In the genomic region with DNA sequence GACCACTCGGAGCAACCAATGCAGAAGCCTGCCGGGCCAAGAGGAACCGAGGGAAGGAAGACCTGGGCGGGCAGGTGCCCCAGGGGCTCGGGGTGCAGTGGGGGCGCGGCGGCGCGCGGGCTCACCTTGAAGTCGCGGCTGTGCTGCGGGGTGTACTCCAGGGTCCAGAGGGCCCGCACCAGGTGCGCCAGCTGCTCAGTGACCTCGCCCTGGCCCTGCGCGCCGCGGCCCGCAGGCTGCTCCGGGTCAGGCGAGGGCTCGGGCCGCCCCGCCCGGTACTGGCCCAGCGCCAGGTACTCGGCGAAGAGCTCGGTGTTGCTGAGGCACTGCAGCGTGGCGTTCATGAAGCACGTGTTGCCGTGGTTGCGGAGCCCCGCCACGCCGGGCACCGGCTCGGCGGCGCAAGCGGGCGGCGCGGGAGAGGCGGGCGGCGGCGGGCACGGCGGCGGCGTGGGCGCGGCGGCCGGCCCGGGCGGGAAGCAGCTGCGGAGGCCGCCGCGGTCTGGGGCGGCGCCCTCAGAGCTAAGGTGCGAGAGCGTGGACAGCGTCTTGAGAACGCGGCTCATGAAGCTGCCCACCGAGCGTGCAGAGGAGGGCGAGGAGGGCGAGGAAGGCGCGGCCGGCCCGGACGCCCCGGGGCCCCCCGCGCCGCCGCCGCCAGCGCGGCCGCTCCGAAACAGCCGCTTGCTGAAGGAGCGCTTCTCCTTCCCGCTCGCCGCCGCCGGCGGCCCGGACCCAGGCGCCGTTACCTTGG, we compare ENCODE assay signal across 8 cellular contexts. TPM values are rescaled to one million over a fixed set of nuclear protein-coding genes. Genes with fewer than 3 reads are reported as not detected.
DNase-seq lines count a peak whose midpoint lies in the region; ATAC-seq and TF ChIP-seq lines count a peak whose summit lies in the region.

No MANE protein-coding gene starts in this region.

- BruUV-seq in Calu3 (replicated peaks; lab: Mats Ljungman, UMichigan), result no TSS peak

- CTCF ChIA-PET in Calu3 (lab: Charles Lee), result interaction anchor here (0.9 kb wide), 1 partner anchor 15 kb away, joined by 4 read pairs; no protein-coding TSS in a partner anchor

- H3K36me3 ChIP-seq in HUES48 (ENCODE audit: control insufficient read depth, insufficient read depth, low read length), result no peaks in the 10 kb centered on the region
- no peaks in the 10 kb centered on the region for H3K36me3 ChIP-seq in iPS-15b (ENCODE audit: control insufficient read depth, insufficient read depth, low read length)
- no peaks in the 10 kb centered on the region for H3K36me3 ChIP-seq in skeletal muscle satellite cell (ENCODE audit: insufficient read depth, low read length)

- H3K27ac ChIP-seq in HUES48 (ENCODE audit: low read depth, low read length), result no peak overlapping the region

- H3K27ac Mint-ChIP-seq in Calu3 (ENCODE audit: unreplicated experiment), result peak overlapping the region; percentile 96

- no peak for TF ChIP-seq CTCF in Calu3 (IDR thresholded peaks at IDR 0.05; ENCODE audit: unreplicated experiment)
- no peak for TF ChIP-seq CTCF in astrocyte of the spinal cord (IDR thresholded peaks at IDR 0.05; ENCODE audit: low read depth, low read length)

- DNase-seq in Calu3 (peak; percentile 79), T-helper 22 cell (ENCODE audit: low read depth) (peak; percentile 46), astrocyte of the spinal cord (ENCODE audit: low read depth, low spot score) (peak; percentile 29), NCI-H524 treated with DMSO at 0.1 percent for 48 hours (lab: John Stamatoyannopoulos, UW) (no peak)

- no peaks in the 10 kb centered on the region for H3K9me3 Mint-ChIP-seq in Calu3 (ENCODE audit: low read depth, unreplicated experiment)

- peaks cover 22% of the 10 kb centered on the region for H3K27me3 Mint-ChIP-seq in Calu3 (ENCODE audit: unreplicated experiment)

- H3K4me3 ChIP-seq in HUES48 (ENCODE audit: low read depth, low read length), result peak overlapping the region; percentile 86
- peak overlapping the region; percentile 55 for H3K4me3 ChIP-seq in astrocyte of the spinal cord (ENCODE audit: low read depth, low read length)
- peak overlapping the region; percentile 69 for H3K4me3 ChIP-seq in iPS-15b (ENCODE audit: low read depth, low read length)
- peak overlapping the region; percentile 78 for H3K4me3 ChIP-seq in skeletal muscle satellite cell (ENCODE audit: low read length)

- no peaks in the 10 kb centered on the region for H3K27me3 ChIP-seq in HUES48 (ENCODE audit: control insufficient read depth, insufficient read depth, low read length)
- peaks cover 11% of the 10 kb centered on the region for H3K27me3 ChIP-seq in iPS-15b (ENCODE audit: control insufficient read depth, insufficient read depth, low read length)
- no peaks in the 10 kb centered on the region for H3K27me3 ChIP-seq in skeletal muscle satellite cell (ENCODE audit: control insufficient read depth, insufficient read depth, low read length)

- peaks cover 39% of the 10 kb centered on the region for H3K36me3 Mint-ChIP-seq in Calu3 (ENCODE audit: insufficient read depth, unreplicated experiment)

- intact Hi-C loops in Calu3 (cut with micrococcal nuclease; ENCODE audit: unreplicated experiment), result loop anchor here (10.0 kb wide), 1 partner anchor 64 kb away; no protein-coding TSS in a partner anchor

- H3K9ac ChIP-seq in HUES48 (ENCODE audit: low read depth, low read length), result peak overlapping the region; percentile 68; the same call in 1 of the 2 replicates
- peak overlapping the region; percentile 60 for H3K9ac ChIP-seq in iPS-15b (ENCODE audit: low read depth, low read length)
- peak overlapping the region; percentile 83 for H3K9ac ChIP-seq in skeletal muscle satellite cell (ENCODE audit: low read depth, low read length)

- peak; percentile 33 for ATAC-seq in GM21447 (IDR thresholded peaks at IDR 0.05; ENCODE audit: unreplicated experiment)

- in situ Hi-C loops in astrocyte of the spinal cord (cut with HindIII; ENCODE audit: low sequenced_read_pairs), result no loop called here

- H3K4me1 ChIP-seq in HUES48 (ENCODE audit: control insufficient read depth, insufficient read depth, low read length), result peaks cover 31% of the 10 kb centered on the region
- peaks cover 18% of the 10 kb centered on the region for H3K4me1 ChIP-seq in iPS-15b (ENCODE audit: control insufficient read depth, insufficient read depth, low read length)
- H3K4me1 ChIP-seq in skeletal muscle satellite cell (ENCODE audit: control insufficient read depth, insufficient read depth, low read length), result peaks cover 16% of the 10 kb centered on the region

- peak overlapping the region; percentile 95 for H3K4me3 Mint-ChIP-seq in Calu3 (ENCODE audit: low read depth, unreplicated experiment)

- H3K9me3 ChIP-seq in HUES48 (ENCODE audit: control insufficient read depth, insufficient read depth, low read length) (no peaks in the 10 kb centered on the region), iPS-15b (ENCODE audit: control insufficient read depth, insufficient read depth, low read length) (no peaks in the 10 kb centered on the region), skeletal muscle satellite cell (replicated peaks; ENCODE audit: low read length) (no peaks in the 10 kb centered on the region)

- H3K4me2 ChIP-seq in skeletal muscle satellite cell (ENCODE audit: low read length), result peak overlapping the region; percentile 92

- peaks cover 32% of the 10 kb centered on the region for H3K4me1 Mint-ChIP-seq in Calu3 (ENCODE audit: low read depth, unreplicated experiment)

RNA-seq across cellular contexts. Expression of a gene that starts 0.6 kb away (rescaled TPM):
- 19.4 and 23.6 TPM in 2 replicates for total RNA-seq in Calu3 (2022)
- total RNA-seq in skeletal muscle satellite cell (2012; rRNA removed), result 9.2 and 9.6 TPM in 2 replicates

RNA-seq across cellular contexts. Expression of a gene that starts 33.9 kb away (rescaled TPM):
- not detected in 2 replicates for total RNA-seq in Calu3 (2022)
- not detected in 2 replicates for total RNA-seq in skeletal muscle satellite cell (2012; rRNA removed)
